14 cellular contexts compared by ENCODE assay signal in genomic region chr2:121804997-121805766, GRCh38. TPM values are rescaled to one million over a fixed set of nuclear protein-coding genes. Genes with fewer than 3 reads are reported as not detected.
DNase-seq lines count a peak whose midpoint lies in the region; ATAC-seq, FAIRE-seq and TF ChIP-seq lines count a peak whose summit lies in the region.
"Had no signal": no experiment of that assay in that cellular context is flagged by ENCODE, and none has a peak within 500 bp of the region (broad histone marks: within the 10 kb centered on the region; RNA-seq: fewer than 3 reads in every experiment).

No MANE protein-coding gene starts in this region.

- H3K9me2 ChIP-seq in Loucy (replicated peaks; ENCODE audit: low read depth, low read length), result no peaks in the 10 kb centered on the region

- H3K27ac ChIP-seq in BLaER1, result peak overlapping the region; percentile 61
- no peak overlapping the region for H3K27ac ChIP-seq in astrocyte (ENCODE audit: low read depth, low read length)
- no peak overlapping the region for H3K27ac ChIP-seq in HepG2 (ENCODE audit: extremely low read length, insufficient read depth, low read length)
- H3K27ac ChIP-seq in suprapubic skin, result no peak overlapping the region
- H3K27ac ChIP-seq: brain microvascular endothelial cell, dorsolateral prefrontal cortex, GM23248, Peyer's patch had no signal

- TF ChIP-seq EP300 in HepG2 (IDR thresholded peaks at IDR 0.05; ENCODE audit: low read depth in 2 of 2, low read length in 2 of 2), result no peak
- TF ChIP-seq EP300 in HepG2 (CRISPR knock-in tag; IDR thresholded peaks at IDR 0.05; ENCODE audit: borderline replicate concordance), result no peak
- TF ChIP-seq EP300 in suprapubic skin (IDR thresholded peaks at IDR 0.05), result no peak

- intact Hi-C loops in HepG2 (cut with micrococcal nuclease; ENCODE audit: unreplicated experiment), result no loop called here

- DNase-seq in GM18507 (ENCODE audit: extremely low spot score, insufficient read length, low read depth) (no peak), astrocyte (ENCODE audit: low read depth) (no peak), HepG2 (ENCODE audit: low spot score) (no peak), suprapubic skin (ENCODE audit: low spot score in 2 of 2) (no peak)
- no peak for DNase-seq in effector CD8-positive, alpha-beta T cell (lab: John Stamatoyannopoulos, UW)
- DNase-seq: activated CD4-positive, CD25-positive, alpha-beta regulatory T cell; dorsolateral prefrontal cortex; GM23248; Peyer's patch; retina had no signal

- TF ChIP-seq CTCF in Loucy (conservative IDR thresholded peaks at IDR 0.05; ENCODE audit: low read length) (no peak), astrocyte (IDR thresholded peaks at IDR 0.05; ENCODE audit: insufficient read depth, low read depth, low read length) (no peak), HepG2 (CRISPR knock-in tag; IDR thresholded peaks at IDR 0.05) (no peak), suprapubic skin (IDR thresholded peaks at IDR 0.05) (no peak)

- no peak for TF ChIP-seq RAD21 in HepG2 (CRISPR knock-in tag; IDR thresholded peaks at IDR 0.05)

- peak overlapping the region; percentile 48 for H2AFZ ChIP-seq in Loucy (ENCODE audit: low read length)
- peak overlapping the region; percentile 9 for H2AFZ ChIP-seq in astrocyte (ENCODE audit: low read depth, low read length)
- H2AFZ ChIP-seq in HepG2 (ENCODE audit: low read length), result no peak overlapping the region
- H2AFZ ChIP-seq: GM23248 had no signal

- TF ChIP-seq POLR2A in HepG2 (IDR thresholded peaks at IDR 0.05; ENCODE audit: insufficient read depth in 1 of 2, low read depth in 2 of 2, low read length in 2 of 2), result no peak
- no peak for TF ChIP-seq POLR2A in suprapubic skin (IDR thresholded peaks at IDR 0.05)

- peak; percentile 45 for FAIRE-seq in GM18507 (lab: Jason Lieb, UNC)
- FAIRE-seq in astrocyte (lab: Jason Lieb, UNC), result no peak
- FAIRE-seq in HepG2 (lab: Jason Lieb, UNC), result no peak

- H3K27me3 ChIP-seq in BLaER1, result no peaks in the 10 kb centered on the region
- no peaks in the 10 kb centered on the region for H3K27me3 ChIP-seq in Loucy (ENCODE audit: insufficient read depth, low read length, poor library complexity, severe bottlenecking)
- peaks cover 2% of the 10 kb centered on the region for H3K27me3 ChIP-seq in astrocyte (ENCODE audit: insufficient read depth, low read length)
- no peaks in the 10 kb centered on the region for H3K27me3 ChIP-seq in HepG2 (ENCODE audit: control insufficient read depth in 1 of 2, insufficient read depth in 2 of 2, low read length in 2 of 2)
- peaks cover 3% of the 10 kb centered on the region for H3K27me3 ChIP-seq in suprapubic skin
- H3K27me3 ChIP-seq: brain microvascular endothelial cell, Peyer's patch had no signal

- no peaks in the 10 kb centered on the region for H3K36me3 ChIP-seq in BLaER1
- H3K36me3 ChIP-seq in Loucy (ENCODE audit: insufficient read depth, low read length), result no peaks in the 10 kb centered on the region
- H3K36me3 ChIP-seq in astrocyte (ENCODE audit: insufficient read depth, low read length), result no peaks in the 10 kb centered on the region
- no peaks in the 10 kb centered on the region for H3K36me3 ChIP-seq in HepG2 (replicated peaks in 1 of 2; ENCODE audit: control insufficient read depth in 1 of 2, insufficient read depth in 2 of 2, low read length in 2 of 2)
- no peaks in the 10 kb centered on the region for H3K36me3 ChIP-seq in suprapubic skin
- H3K36me3 ChIP-seq: brain microvascular endothelial cell, Peyer's patch had no signal

- H3K4me3 Mint-ChIP-seq in astrocyte (ENCODE audit: unreplicated experiment), result no peak overlapping the region

- H3K9ac ChIP-seq in BLaER1 (no peak overlapping the region), Loucy (ENCODE audit: low read depth, low read length, poor library complexity, severe bottlenecking) (peak overlapping the region; percentile 11), astrocyte (ENCODE audit: low read length) (no peak overlapping the region), HepG2 (ENCODE audit: insufficient read depth, low read depth, low read length) (no peak overlapping the region)
- H3K9ac ChIP-seq: GM23248 had no signal

- no peaks in the 10 kb centered on the region for H3K36me3 Mint-ChIP-seq in astrocyte (ENCODE audit: low read depth, unreplicated experiment)

- BruUV-seq in HepG2 (replicated peaks; lab: Mats Ljungman, UMichigan), result no TSS peak

- H3K4me1 Mint-ChIP-seq in astrocyte (ENCODE audit: low read depth, unreplicated experiment), result peaks cover 8% of the 10 kb centered on the region

- H3K4me3 ChIP-seq in BLaER1, result no peak overlapping the region
- no peak overlapping the region for H3K4me3 ChIP-seq in Loucy (ENCODE audit: low read length, poor library complexity, severe bottlenecking)
- no peak overlapping the region for H3K4me3 ChIP-seq in astrocyte (ENCODE audit: insufficient read depth, low read depth, low read length)
- H3K4me3 ChIP-seq in HepG2 (replicated peaks in 1 of 3; ENCODE audit: insufficient read depth in 1 of 3, low read depth in 2 of 3, low read length in 3 of 3), result no peak overlapping the region
- no peak overlapping the region for H3K4me3 ChIP-seq in suprapubic skin
- H3K4me3 ChIP-seq: dorsolateral prefrontal cortex, GM23248, Peyer's patch had no signal

- no peaks in the 10 kb centered on the region for H3F3A ChIP-seq in Loucy (ENCODE audit: low read depth)

- H4K20me1 ChIP-seq in BLaER1, result no peaks in the 10 kb centered on the region
- H4K20me1 ChIP-seq in Loucy (ENCODE audit: insufficient read depth, low read length, poor library complexity, severe bottlenecking), result no peaks in the 10 kb centered on the region
- no peaks in the 10 kb centered on the region for H4K20me1 ChIP-seq in astrocyte (ENCODE audit: insufficient read depth, low read length)
- no peaks in the 10 kb centered on the region for H4K20me1 ChIP-seq in HepG2 (ENCODE audit: insufficient read depth, low read length)

- H3K79me2 ChIP-seq in Loucy (ENCODE audit: insufficient read depth, low read length) (no peaks in the 10 kb centered on the region), astrocyte (ENCODE audit: insufficient read depth, low read length) (no peaks in the 10 kb centered on the region), HepG2 (ENCODE audit: insufficient read depth, low read length) (no peaks in the 10 kb centered on the region)

- CTCF ChIA-PET in HepG2 (lab: Yijun Ruan, JAX; ENCODE audit: low intra/inter-chr PET ratio, low total read pairs), result no interaction called here

- H3K4me1 ChIP-seq in BLaER1, result peaks cover 29% of the 10 kb centered on the region
- peaks cover 15% of the 10 kb centered on the region for H3K4me1 ChIP-seq in Loucy (ENCODE audit: insufficient read depth, low read length, poor library complexity, severe bottlenecking)
- H3K4me1 ChIP-seq in astrocyte (ENCODE audit: insufficient read depth, low read length), result no peaks in the 10 kb centered on the region
- H3K4me1 ChIP-seq in HepG2 (ENCODE audit: insufficient read depth, low read length), result peaks cover 21% of the 10 kb centered on the region
- no peaks in the 10 kb centered on the region for H3K4me1 ChIP-seq in suprapubic skin
- H3K4me1 ChIP-seq: Peyer's patch had no signal

- no peak for ATAC-seq in HepG2
- ATAC-seq in GM21528 (IDR thresholded peaks at IDR 0.05; ENCODE audit: low FRiP score, unreplicated experiment), result no peak

- H3K9me3 Mint-ChIP-seq in astrocyte (ENCODE audit: unreplicated experiment), result peaks cover 4% of the 10 kb centered on the region

- in situ Hi-C loops in HepG2 (cut with HindIII; ENCODE audit: extremely low pct_ligation_motif_present, low pct_unique_long_range_greater_than_20kb), result no loop called here

- no peak overlapping the region for H3K27ac Mint-ChIP-seq in astrocyte (ENCODE audit: unreplicated experiment)

- POLR2A ChIA-PET in HepG2 (lab: Yijun Ruan, JAX), result no interaction called here

- H3K4me2 ChIP-seq in BLaER1 (peak overlapping the region; percentile 73), Loucy (ENCODE audit: low read depth, low read length, poor library complexity, severe bottlenecking) (no peak overlapping the region), astrocyte (ENCODE audit: low read length) (no peak overlapping the region), HepG2 (ENCODE audit: low read depth, low read length) (no peak overlapping the region)

- H3K27me3 Mint-ChIP-seq in astrocyte (ENCODE audit: low read depth, unreplicated experiment), result peaks cover 5% of the 10 kb centered on the region

- WGBS in HepG2 (ENCODE audit: low lambda C conversion rate), result 33% methylated on average over 3 of the region's 3 CpGs
- 49% methylated on average over 3 of the region's 3 CpGs for WGBS in suprapubic skin

- H3K9me3 ChIP-seq in BLaER1 (peaks cover 23% of the 10 kb centered on the region), Loucy (ENCODE audit: insufficient read depth, low read depth, low read length) (0 out of 2 replicates have a peak, but pooled peaks cover 6% of the 10 kb centered on the region), astrocyte (ENCODE audit: insufficient read depth, low read depth, low read length) (no peaks in the 10 kb centered on the region), HepG2 (ENCODE audit: low read length) (no peaks in the 10 kb centered on the region), suprapubic skin (peaks cover 3% of the 10 kb centered on the region)
- H3K9me3 ChIP-seq: Peyer's patch had no signal

RNA-seq across cellular contexts. Expression of gene TSN, which starts 49.7 kb away (rescaled TPM):
- total RNA-seq in astrocyte (60.3 and 68.2 TPM in 2 replicates), HepG2 (2016; rRNA removed; fragmentation: Illumina TruSeq; extraction: Trizol) (115 and 159 TPM in 2 replicates), suprapubic skin (10 to 100 TPM; 24.1 to 45.2 (median 41.6) TPM)
- 17.2 and 22.2 TPM in 2 replicates for total RNA-seq in HepG2 (2016; cell fraction: cytosol; rRNA removed; fragmentation: Illumina TruSeq; extraction: Trizol; ENCODE audit: low read depth)
- 120 and 171 TPM in 2 replicates for total RNA-seq in HepG2 (2016; cell fraction: insoluble cytoplasmic fraction; rRNA removed; fragmentation: Illumina TruSeq; extraction: Trizol)
- total RNA-seq in HepG2 (2016; cell fraction: membrane; rRNA removed; fragmentation: Illumina TruSeq; extraction: Trizol), result 42.8 and 45.0 TPM in 2 replicates
- 62.1 and 67.2 TPM in 2 replicates for total RNA-seq in HepG2 (2016; cell fraction: nucleus; rRNA removed; fragmentation: Illumina TruSeq; extraction: Trizol)
- 45.0 and 56.4 TPM in 2 replicates for polyA plus RNA-seq in HepG2 (2011; rRNA removed)
- 33.3 and 47.8 TPM in 2 replicates for polyA plus RNA-seq in HepG2 (2011; cell fraction: cytosol; rRNA removed)
- polyA plus RNA-seq in HepG2 (2011; cell fraction: nucleus; rRNA removed), result 11.7 and 15.2 TPM in 2 replicates
- polyA plus RNA-seq in HepG2 (2012), result 45.8 and 66.2 TPM in 2 replicates
- polyA plus RNA-seq in HepG2 (2016; cell fraction: cytosol; fragmentation: Illumina TruSeq; extraction: Trizol; ENCODE audit: low read depth), result 9.2 and 9.7 TPM in 2 replicates
- polyA plus RNA-seq in HepG2 (2016; cell fraction: insoluble cytoplasmic fraction; fragmentation: Illumina TruSeq; extraction: Trizol; ENCODE audit: low read depth), result 138 and 143 TPM in 2 replicates
- polyA plus RNA-seq in HepG2 (2016; cell fraction: membrane; fragmentation: Illumina TruSeq; extraction: Trizol; ENCODE audit: low read depth), result 24.1 and 24.3 TPM in 2 replicates
- 77.1 and 79.4 TPM in 2 replicates for polyA plus RNA-seq in HepG2 (2016; cell fraction: nucleus; fragmentation: Illumina TruSeq; extraction: Trizol; ENCODE audit: insufficient read depth, low read depth)
- polyA minus RNA-seq in HepG2 (2011; rRNA and poly(A)+ RNA removed; ENCODE audit: low replicate concordance), result 36.2 and 43.1 TPM in 2 replicates
- polyA minus RNA-seq in HepG2 (2011; cell fraction: cytosol; rRNA and poly(A)+ RNA removed), result 47.0 and 54.1 TPM in 2 replicates
- 51.5 and 60.0 TPM in 2 replicates for polyA minus RNA-seq in HepG2 (2011; cell fraction: nucleus; rRNA and poly(A)+ RNA removed)
